In genomic region chr15:84079885-84080777, GRCh38 we compare ENCODE assay signal across 1 cellular context.
TF ChIP-seq lines count a peak whose summit lies in the region.

No MANE protein-coding gene starts in this region.

TF ChIP-seq in SK-N-SH, 30 proteins besides CTCF, POLR2A, EP300 and RAD21 (continued from another document):
- TF ChIP-seq IRF3 (IDR thresholded peaks at IDR 0.05; ENCODE audit: low read depth, low read length) (no peak), SIN3A (IDR thresholded peaks at IDR 0.05; ENCODE audit: borderline replicate concordance, low read depth, low read length) (peak; percentile 18; the same call in 1 of the 2 replicates), FOXJ3 (CRISPR knock-in tag; IDR thresholded peaks at IDR 0.05) (0 out of 2 replicates have a peak, but pooled peaks have one; percentile 32), MAX (IDR thresholded peaks at IDR 0.05; ENCODE audit: low read depth) (peak; percentile 24)
